ENCODE assay signal across 17 cellular contexts in genomic region chr2:238729261-238729935, GRCh38.
A peak's percentile ranks its signal among the peaks of the same experiment; 100 is the strongest.
DNase-seq lines count a peak whose midpoint lies in the region; TF ChIP-seq lines count a peak whose summit lies in the region.
"Had no signal": no experiment of that assay in that cellular context is flagged by ENCODE, and none has a peak within 500 bp of the region (broad histone marks: within the 10 kb centered on the region; RNA-seq: fewer than 3 reads in every experiment).

No MANE protein-coding gene starts in this region.

- peaks cover 34% of the 10 kb centered on the region for H3K4me1 Mint-ChIP-seq in mesothelial cell of epicardium

- peaks cover 20% of the 10 kb centered on the region for H3K27me3 Mint-ChIP-seq in mesothelial cell of epicardium (ENCODE audit: low read depth)

- H3K36me3 ChIP-seq in suprapubic skin, result no peaks in the 10 kb centered on the region
- H3K36me3 ChIP-seq: right lobe of liver had no signal

- no peak overlapping the region for H3K4me3 ChIP-seq in suprapubic skin
- H3K4me3 ChIP-seq: right lobe of liver had no signal

- H3K9me3 Mint-ChIP-seq in mesothelial cell of epicardium, result no peaks in the 10 kb centered on the region
- H3K9me3 Mint-ChIP-seq: T-helper 2 cell treated with Interferon-gamma antibody and Interleukin-4, amounts not matched to agents 5 μg/mL and 100 μg/mL, for 36 hours had no signal

- WGBS in suprapubic skin, result 70% methylated on average over 4 of the region's 11 CpGs

- H3K27ac ChIP-seq in RWPE1, result peak overlapping the region; percentile 99
- H3K27ac ChIP-seq in cingulate gyrus (ENCODE audit: low read depth, low read length), result peak overlapping the region; percentile 51
- H3K27ac ChIP-seq in suprapubic skin, result peak overlapping the region; percentile 86
- H3K27ac ChIP-seq: right lobe of liver had no signal

- DNase-seq in RWPE1 (ENCODE audit: low spot score) (no peak), mesothelial cell of epicardium (ENCODE audit: low spot score in 2 of 2, unreplicated experiment in 2 of 2) (no peak), suprapubic skin (ENCODE audit: low spot score in 2 of 2) (no peak), OCI-M1 (lab: John Stamatoyannopoulos, UW) (no peak), erythroblast (lab: John Stamatoyannopoulos, UW) (no peak), GM13977 (ENCODE audit: low spot score) (no peak), T-helper 2 cell (no peak)
- DNase-seq: activated CD4-positive, alpha-beta T cell treated with anti-CD3 and anti-CD28 coated beads for 1 hour; activated CD8-positive, alpha-beta memory T cell treated with anti-CD3 and anti-CD28 coated beads, Interleukin-2, amount 50 U/mL, for 48 hours; activated naive CD4-positive, alpha-beta T cell treated with anti-CD3 and anti-CD28 coated beads, Interleukin-2, amount 50 U/mL, for 16 hours; DMS53; NCI-H1048; NCI-H82; right lobe of liver; stimulated activated CD4-positive, alpha-beta T cell treated with anti-CD3 and anti-CD28 coated beads, Interleukin-4, amount 100 ng/mL, for 24 hours had no signal

- no peaks in the 10 kb centered on the region for H3K9me3 ChIP-seq in suprapubic skin
- H3K9me3 ChIP-seq: right lobe of liver had no signal

- no peaks in the 10 kb centered on the region for H3K36me3 Mint-ChIP-seq in mesothelial cell of epicardium

- no peak for TF ChIP-seq POLR2A in suprapubic skin (IDR thresholded peaks at IDR 0.05)
- TF ChIP-seq POLR2A in erythroblast (IDR thresholded peaks at IDR 0.05; ENCODE audit: low read length), result no peak

- in situ Hi-C loops in GM13977 (cut with MboI; ENCODE audit: low pct_unique_long_range_greater_than_20kb, low sequenced_read_pairs, unreplicated experiment), result no loop called here

- H3K27me3 ChIP-seq in suprapubic skin, result no peaks in the 10 kb centered on the region
- H3K27me3 ChIP-seq: right lobe of liver had no signal

- CTCF ChIA-PET in RWPE1 (lab: Yijun Ruan, JAX), result interaction anchor here (0.8 to 1.0 kb wide), 2 partner anchors 9 to 56 kb away, joined by 3 to 4 read pairs; no protein-coding TSS in a partner anchor

- peak overlapping the region; percentile 94 for H3K27ac Mint-ChIP-seq in mesothelial cell of epicardium
- H3K27ac Mint-ChIP-seq: T-helper 2 cell treated with Interferon-gamma antibody and Interleukin-4, amounts not matched to agents 5 μg/mL and 100 μg/mL, for 36 hours had no signal

- TF ChIP-seq CTCF in RWPE1 (conservative IDR thresholded peaks at IDR 0.05; ENCODE audit: low read depth) (no peak), mesothelial cell of epicardium (IDR thresholded peaks at IDR 0.05; ENCODE audit: unreplicated experiment) (no peak), suprapubic skin (IDR thresholded peaks at IDR 0.05) (no peak), GM13977 (IDR thresholded peaks at IDR 0.05; ENCODE audit: extremely low read depth, insufficient read depth, missing control alignments) (no peak)

- POLR2A ChIA-PET in RWPE1 (lab: Yijun Ruan, JAX; ENCODE audit: low non-redundant PET), result no interaction called here

- peaks cover 27% of the 10 kb centered on the region for H3K4me1 ChIP-seq in suprapubic skin
- H3K4me1 ChIP-seq: right lobe of liver had no signal

- H3K4me3 Mint-ChIP-seq in mesothelial cell of epicardium, result no peak overlapping the region
- H3K4me3 Mint-ChIP-seq: T-helper 2 cell treated with Interferon-gamma antibody and Interleukin-4, amounts not matched to agents 5 μg/mL and 100 μg/mL, for 36 hours had no signal

- no peak for TF ChIP-seq EP300 in suprapubic skin (IDR thresholded peaks at IDR 0.05)
